Comparison of ENCODE assay signal across 1 cellular context in genomic region chr11:30488304-30488998, GRCh38.
TF ChIP-seq lines count a peak whose summit lies in the region.

No MANE protein-coding gene starts in this region.

TF ChIP-seq in HepG2, 621 proteins besides CTCF, POLR2A, EP300 and RAD21 (continued from another document and continues in another):
- TF ChIP-seq ZNF407 (CRISPR knock-in tag; IDR thresholded peaks at IDR 0.05; ENCODE audit: not compliant biosample characterization) (no peak), STAT6 (CRISPR knock-in tag; IDR thresholded peaks at IDR 0.05; ENCODE audit: borderline replicate concordance) (no peak), SUZ12 (IDR thresholded peaks at IDR 0.05; ENCODE audit: low read depth, low read length) (no peak), JUND (CRISPR knock-in tag; IDR thresholded peaks at IDR 0.05) (no peak), ZNF775 (CRISPR knock-in tag; IDR thresholded peaks at IDR 0.05; ENCODE audit: borderline replicate concordance) (no peak), ZBTB25 (CRISPR knock-in tag; IDR thresholded peaks at IDR 0.05) (0 out of 2 replicates have a peak, but pooled peaks have one; percentile 27), SKI (IDR thresholded peaks at IDR 0.05; ENCODE audit: partially characterized antibody) (no peak), NFYB (CRISPR knock-in tag; IDR thresholded peaks at IDR 0.05) (no peak), ZNF639 (CRISPR knock-in tag; conservative IDR thresholded peaks at IDR 0.05) (no peak), E2F5 (CRISPR knock-in tag; conservative IDR thresholded peaks at IDR 0.05) (no peak), ZNF724P (CRISPR knock-in tag; IDR thresholded peaks at IDR 0.05; ENCODE audit: borderline replicate concordance) (no peak), FOXJ3 (CRISPR knock-in tag; IDR thresholded peaks at IDR 0.05; ENCODE audit: borderline replicate concordance) (peak; percentile 76; the same call in 1 of the 2 replicates), PRDM10 (CRISPR knock-in tag; IDR thresholded peaks at IDR 0.05; ENCODE audit: low read depth) (no peak; the same call in 1 of the 2 replicates), DR1 (CRISPR knock-in tag; IDR thresholded peaks at IDR 0.05) (no peak), IRX3 (CRISPR knock-in tag; IDR thresholded peaks at IDR 0.05; ENCODE audit: borderline replicate concordance, low read depth) (no peak), ZBTB42 (CRISPR knock-in tag; IDR thresholded peaks at IDR 0.05) (no peak), XRCC5 (optimal IDR thresholded peaks at IDR 0.05; ENCODE audit: low read length) (no peak), ATF5 (CRISPR knock-in tag; IDR thresholded peaks at IDR 0.05; ENCODE audit: low read depth) (no peak), HIVEP1 (CRISPR knock-in tag; IDR thresholded peaks at IDR 0.05) (no peak), PBX3 (CRISPR knock-in tag; IDR thresholded peaks at IDR 0.05; ENCODE audit: borderline replicate concordance) (no peak), POLR2G (IDR thresholded peaks at IDR 0.05; ENCODE audit: low read depth, low read length) (no peak)
